In the genomic region with DNA sequence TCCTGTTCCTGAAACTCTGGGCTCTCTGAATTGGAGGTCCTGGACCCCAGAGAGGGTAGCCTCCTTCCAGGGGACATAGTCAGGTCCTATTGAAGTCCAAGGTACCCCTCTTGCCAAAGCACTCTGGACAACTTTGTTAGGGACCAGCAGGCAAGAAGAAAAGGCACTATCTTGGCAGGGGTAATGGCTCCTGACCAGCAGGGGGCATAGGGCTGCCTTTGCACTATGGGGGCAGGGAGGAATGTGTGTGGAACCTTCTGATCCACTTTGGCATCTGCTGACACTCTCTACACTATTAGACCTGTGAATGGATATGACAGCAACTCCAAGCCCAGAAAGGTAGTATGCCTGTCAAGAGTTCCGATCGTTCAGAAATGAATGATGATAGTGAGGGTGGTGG, we compare ENCODE assay signal across 17 cellular contexts.
A peak's percentile ranks its signal among the peaks of the same experiment; 100 is the strongest.
DNase-seq lines count a peak whose midpoint lies in the region; ATAC-seq and TF ChIP-seq lines count a peak whose summit lies in the region.
"Had no signal": no experiment of that assay in that cellular context is flagged by ENCODE, and none has a peak within 500 bp of the region (broad histone marks: within the 10 kb centered on the region; RNA-seq: fewer than 3 reads in every experiment).

No MANE protein-coding gene starts in this region.

- peak; percentile 25 for TF ChIP-seq CTCF in GM12865 (IDR thresholded peaks at IDR 0.05; ENCODE audit: insufficient read depth, low read depth, low read length, missing control alignments)
- peak; percentile 44 for TF ChIP-seq CTCF in PC-3 (conservative IDR thresholded peaks at IDR 0.05; ENCODE audit: low read depth, low read length)
- TF ChIP-seq CTCF in glutamatergic neuron (IDR thresholded peaks at IDR 0.05; ENCODE audit: partially characterized antibody, unreplicated experiment), result peak; percentile 15

- CTCF ChIA-PET in PC-3 (lab: Charles Lee), result no interaction called here

- H4K20me1 ChIP-seq in PC-3 (ENCODE audit: low read length), result no peaks in the 10 kb centered on the region

- H3K9me2 ChIP-seq in PC-3 (replicated peaks; ENCODE audit: low read length), result no peaks in the 10 kb centered on the region

- H3K27me3 ChIP-seq in PC-3 (ENCODE audit: low read length), result no peaks in the 10 kb centered on the region
- H3K27me3 ChIP-seq: SJCRH30 had no signal

- no peaks in the 10 kb centered on the region for H3K4me1 ChIP-seq in PC-3 (ENCODE audit: insufficient read depth, low read length)

- peaks cover 2% of the 10 kb centered on the region for H3K27me3 Mint-ChIP-seq in glutamatergic neuron (ENCODE audit: unreplicated experiment)

- no peaks in the 10 kb centered on the region for H3F3A ChIP-seq in PC-3 (ENCODE audit: low read length, unreplicated experiment)

- H3K36me3 Mint-ChIP-seq in glutamatergic neuron (ENCODE audit: unreplicated experiment), result no peaks in the 10 kb centered on the region
- H3K36me3 Mint-ChIP-seq: CD4-positive, CD25-positive, alpha-beta regulatory T cell had no signal

- DNase-seq in DMS53 (lab: John Stamatoyannopoulos, UW), result peak; percentile 30
- no peak for DNase-seq in DMS53 treated with DMSO at 0.1 percent for 48 hours (lab: John Stamatoyannopoulos, UW; ENCODE audit: unreplicated experiment)
- DNase-seq in GM12865 (ENCODE audit: low read depth), result peak; percentile 19
- DNase-seq in PC-3, result no peak
- no peak for DNase-seq in glutamatergic neuron
- no peak for DNase-seq in HCEC 1CT
- no peak for DNase-seq in NCI-H1105 (lab: John Stamatoyannopoulos, UW)
- DNase-seq: IMR-90; NCI-H1417 treated with DMSO at 0.1 percent for 48 hours; NCI-H2227 treated with DMSO at 0.1 percent for 48 hours; SJCRH30; stimulated activated CD4-positive, alpha-beta T cell treated with anti-CD3 and anti-CD28 coated beads, Interleukin-2, amount 100 ng/mL, for 48 hours; T-helper 9 cell had no signal

- no peak overlapping the region for H3K27ac Mint-ChIP-seq in glutamatergic neuron (ENCODE audit: unreplicated experiment)
- H3K27ac Mint-ChIP-seq: activated T-helper 2 cell treated with anti-CD3 and anti-CD28 coated beads, Interferon-gamma antibody, Interleukin-2, Interleukin-4, amounts not matched to agents 10 μg/mL and 5 μg/mL and 100 μg/mL, durations not matched to agents 14 hours and 24 hours and 36 hours; CD4-positive, CD25-positive, alpha-beta regulatory T cell had no signal

- no peaks in the 10 kb centered on the region for H3K9me3 Mint-ChIP-seq in glutamatergic neuron (ENCODE audit: unreplicated experiment)
- H3K9me3 Mint-ChIP-seq: activated T-helper 2 cell treated with anti-CD3 and anti-CD28 coated beads, Interferon-gamma antibody, Interleukin-2, Interleukin-4, amounts not matched to agents 10 μg/mL and 5 μg/mL and 100 μg/mL, durations not matched to agents 14 hours and 24 hours and 36 hours; CD4-positive, CD25-positive, alpha-beta regulatory T cell had no signal

- no peaks in the 10 kb centered on the region for H3K36me3 ChIP-seq in PC-3 (ENCODE audit: low read depth, low read length)
- H3K36me3 ChIP-seq: SJCRH30, thoracic aorta had no signal

- no peaks in the 10 kb centered on the region for H3K79me2 ChIP-seq in PC-3 (ENCODE audit: low read length)

- no TSS peak for BruUV-seq in PC-3 (replicated peaks; lab: Mats Ljungman, UMichigan)

- no peak overlapping the region for H3K27ac ChIP-seq in PC-3 (ENCODE audit: low read length)
- H3K27ac ChIP-seq: SJCRH30, thoracic aorta had no signal

- intact Hi-C loops in PC-3 (cut with micrococcal nuclease), result no loop called here

- H3K4me3 ChIP-seq in GM12865 (ENCODE audit: low read depth, low read length) (no peak overlapping the region), PC-3 (ENCODE audit: low read length) (no peak overlapping the region)
- H3K4me3 ChIP-seq: SJCRH30, thoracic aorta had no signal

- POLR2A ChIA-PET in PC-3 (lab: Charles Lee; ENCODE audit: unreplicated experiment), result no interaction called here

- ATAC-seq in PC-3, result no peak
- no peak for ATAC-seq in HG02571 (IDR thresholded peaks at IDR 0.05; ENCODE audit: unreplicated experiment)

- H3K4me2 ChIP-seq in PC-3 (ENCODE audit: low read length), result no peak overlapping the region

- H3K9me3 ChIP-seq in PC-3 (ENCODE audit: low read length), result no peaks in the 10 kb centered on the region
- H3K9me3 ChIP-seq: SJCRH30, thoracic aorta had no signal

- no peak overlapping the region for H3K4me3 Mint-ChIP-seq in glutamatergic neuron (ENCODE audit: unreplicated experiment)
- H3K4me3 Mint-ChIP-seq: CD4-positive, CD25-positive, alpha-beta regulatory T cell had no signal

- H3K4me1 Mint-ChIP-seq in glutamatergic neuron (ENCODE audit: low read depth, unreplicated experiment), result peaks cover 26% of the 10 kb centered on the region
- H3K4me1 Mint-ChIP-seq: CD4-positive, CD25-positive, alpha-beta regulatory T cell had no signal

- no peak overlapping the region for H2AFZ ChIP-seq in PC-3 (ENCODE audit: low read length)

- H3K9ac ChIP-seq in PC-3 (ENCODE audit: low read length), result no peak overlapping the region

Comparison
In these comparisons a context has a peak if more than half of its experiments do, and no peak if none do; other contexts are left out.
1. DNase-seq: peak in DMS53 (single experiment) and GM12865 (single experiment); none in DMS53 treated with DMSO at 0.1 percent for 48 hours (single experiment), PC-3 (single experiment), glutamatergic neuron (single experiment), HCEC 1CT (single experiment) and NCI-H1105 (single experiment).
2. Peak in every context shown above with its lines, with median percentiles within 50 percentile points of each other: CTCF ChIP-seq.